24 cellular contexts compared by ENCODE assay signal in the genomic region with DNA sequence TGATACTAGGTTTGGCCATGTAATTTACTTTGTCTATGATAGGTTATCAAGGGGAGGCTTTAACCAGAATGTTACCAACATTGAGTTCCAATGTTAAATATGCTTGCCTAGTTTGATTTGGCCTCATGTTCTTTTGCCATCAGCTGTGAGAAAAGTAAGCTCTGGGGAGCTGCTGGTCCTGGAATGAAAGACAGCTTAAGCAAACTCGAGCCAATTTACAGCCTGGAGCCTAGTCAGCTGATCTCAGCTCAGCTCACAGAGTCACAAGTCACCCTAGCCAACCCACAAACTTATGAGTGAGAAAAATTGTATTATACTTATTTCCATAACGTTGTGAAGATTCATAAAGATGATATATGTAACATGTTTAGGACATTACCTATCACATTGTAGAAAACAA.
DNase-seq lines count a peak whose midpoint lies in the region; ATAC-seq and TF ChIP-seq lines count a peak whose summit lies in the region.
"Had no signal": no experiment of that assay in that cellular context is flagged by ENCODE, and none has a peak within 500 bp of the region (broad histone marks: within the 10 kb centered on the region; RNA-seq: fewer than 3 reads in every experiment).

No MANE protein-coding gene starts in this region.

- intact Hi-C loops in Caco-2 (cut with micrococcal nuclease; ENCODE audit: unreplicated experiment) (no loop called here), body of pancreas (cut with DNase I) (no loop called here)
- intact Hi-C loops in activated T-helper 1 cell treated with anti-CD3 and anti-CD28 coated beads, Interleukin-12 subunit alpha, Interleukin-12 subunit beta, Interleukin-2, Interleukin-4 antibody, amounts not matched to agents 30 ng/mL and 10 ng/mL and 1 ng/mL, durations not matched to agents 14 hours and 24 hours and 36 hours (cut with micrococcal nuclease): no loop called here

- H3K79me2 ChIP-seq in hepatocyte: no peaks in the 10 kb centered on the region

- ATAC-seq in body of pancreas: peak; percentile 89
- no peak for ATAC-seq in GM19455 (IDR thresholded peaks at IDR 0.05; ENCODE audit: unreplicated experiment)
- ATAC-seq in foreskin keratinocyte: no peak
- ATAC-seq: A549 had no signal

- H3K9me3 Mint-ChIP-seq in Caco-2 (ENCODE audit: unreplicated experiment): peaks cover 17% of the 10 kb centered on the region
- H3K9me3 Mint-ChIP-seq in activated T-helper 1 cell treated with anti-CD3 and anti-CD28 coated beads, Interleukin-12 subunit alpha, Interleukin-12 subunit beta, Interleukin-2, Interleukin-4 antibody, amounts not matched to agents 30 ng/mL and 10 ng/mL and 1 ng/mL, durations not matched to agents 14 hours and 24 hours and 36 hours: peaks cover 14% of the 10 kb centered on the region
- H3K9me3 Mint-ChIP-seq in activated CD4-positive, alpha-beta T cell treated with anti-CD3 and anti-CD28 coated beads, Interleukin-2, amount 10 ng/mL, durations not matched to agents 7 days and 5 days: peaks cover 6% of the 10 kb centered on the region

- no peaks in the 10 kb centered on the region for H3K9me2 ChIP-seq in hepatocyte (replicated peaks; ENCODE audit: insufficient read depth)

- H3K9me3 ChIP-seq in Caco-2 (no peaks in the 10 kb centered on the region), body of pancreas (peaks cover 0 to 5% (median 0%) of the 10 kb centered on the region in 3 donors), hepatocyte (ENCODE audit: low read depth) (no peaks in the 10 kb centered on the region)
- H3K9me3 ChIP-seq: A549, BE2C had no signal

- H3K36me3 ChIP-seq in Caco-2 (ENCODE audit: control insufficient read depth, insufficient read depth, low read length): no peaks in the 10 kb centered on the region
- no peaks in the 10 kb centered on the region for H3K36me3 ChIP-seq in body of pancreas (replicated peaks in 1 of 2; ENCODE audit: insufficient read depth in 1 of 2, low read depth in 2 of 2)
- H3K36me3 ChIP-seq in hepatocyte (replicated peaks; ENCODE audit: insufficient read depth, low read depth): no peaks in the 10 kb centered on the region
- H3K36me3 ChIP-seq: BE2C; BLaER1 treated with 17β-estradiol and CSF1 and Interleukin-3, amounts not matched to agents 10 nM and 100 nM; HAP-1 had no signal

- 15 to 25% methylated on average over 2 of the region's 2 CpGs for WGBS in body of pancreas, 2 donors
- 52% methylated on average over 2 of the region's 2 CpGs for WGBS in hepatocyte (ENCODE audit: low lambda C conversion rate, missing lambda C conversion rate)

- CTCF ChIA-PET in Caco-2 (lab: Charles Lee): no interaction called here
- CTCF ChIA-PET in activated CD4-positive, alpha-beta T cell treated with anti-CD3 and anti-CD28 coated beads, Interleukin-2, amount 10 ng/mL, durations not matched to agents 7 days and 5 days (lab: Charles Lee): no interaction called here

- H3K27me3 ChIP-seq in Caco-2 (replicated peaks; ENCODE audit: control insufficient read depth, insufficient read depth, low read length) (no peaks in the 10 kb centered on the region), body of pancreas (no peaks in the 10 kb centered on the region), hepatocyte (no peaks in the 10 kb centered on the region), foreskin keratinocyte (no peaks in the 10 kb centered on the region)
- H3K27me3 ChIP-seq: BE2C; BLaER1 treated with 17β-estradiol and CSF1 and Interleukin-3, amounts not matched to agents 10 nM and 100 nM had no signal

- DNase-seq in Caco-2: no peak
- peak; percentile 4 to 51 for DNase-seq in NCI-H446 (lab: John Stamatoyannopoulos, UW)
- peak; percentile 34 to 66 (median 55) for DNase-seq in body of pancreas
- peak; percentile 8 for DNase-seq in hepatocyte (ENCODE audit: low spot score)
- DNase-seq in activated T-helper 1 cell treated with anti-CD3 and anti-CD28 coated beads, Interleukin-12 subunit alpha, Interleukin-12 subunit beta, Interleukin-2, Interleukin-4 antibody, amounts not matched to agents 30 ng/mL and 10 ng/mL and 1 ng/mL, durations not matched to agents 14 hours and 24 hours and 36 hours (ENCODE audit: low spot score): no peak
- DNase-seq in activated CD4-positive, alpha-beta T cell treated with anti-CD3 and anti-CD28 coated beads, Interleukin-2, amount 10 ng/mL, durations not matched to agents 7 days and 5 days: no peak
- DNase-seq in foreskin keratinocyte: no peak
- DNase-seq: 8988T; ACHN; AML-193; BE2C; Calu3; CD4-positive, alpha-beta T cell; CD8-positive, alpha-beta memory T cell; DMS53; DMS79 treated with DMSO at 0.1 percent for 48 hours; GF-D8; GOT3; HFFc6 had no signal

- TF ChIP-seq POLR2A in body of pancreas (IDR thresholded peaks at IDR 0.05): no peak

- H3K4me1 ChIP-seq in Caco-2 (peaks cover 23% of the 10 kb centered on the region), body of pancreas (peaks cover 23% of the 10 kb centered on the region), hepatocyte (ENCODE audit: insufficient read depth) (peaks cover 8% of the 10 kb centered on the region), foreskin keratinocyte (no peaks in the 10 kb centered on the region)
- H3K4me1 ChIP-seq: A549; BLaER1 treated with 17β-estradiol and CSF1 and Interleukin-3, amounts not matched to agents 10 nM and 100 nM; HAP-1 had no signal

- TF ChIP-seq CTCF in Caco-2 (IDR thresholded peaks at IDR 0.05; ENCODE audit: insufficient read depth in 1 of 2, low read depth in 1 of 2, low read length in 1 of 2, severe bottlenecking in 1 of 2, unreplicated experiment in 1 of 2) (no peak), body of pancreas (IDR thresholded peaks at IDR 0.05) (no peak), hepatocyte (IDR thresholded peaks at IDR 0.05; ENCODE audit: poor library complexity) (no peak), foreskin keratinocyte (conservative IDR thresholded peaks at IDR 0.05) (no peak)

- no peak overlapping the region for H2AFZ ChIP-seq in hepatocyte

- H3K36me3 Mint-ChIP-seq in Caco-2 (ENCODE audit: insufficient read depth, unreplicated experiment): peaks cover 8% of the 10 kb centered on the region
- no peaks in the 10 kb centered on the region for H3K36me3 Mint-ChIP-seq in activated T-helper 1 cell treated with anti-CD3 and anti-CD28 coated beads, Interleukin-12 subunit alpha, Interleukin-12 subunit beta, Interleukin-2, Interleukin-4 antibody, amounts not matched to agents 30 ng/mL and 10 ng/mL and 1 ng/mL, durations not matched to agents 14 hours and 24 hours and 36 hours (ENCODE audit: low read depth)
- no peaks in the 10 kb centered on the region for H3K36me3 Mint-ChIP-seq in activated CD4-positive, alpha-beta T cell treated with anti-CD3 and anti-CD28 coated beads, Interleukin-2, amount 10 ng/mL, durations not matched to agents 7 days and 5 days (ENCODE audit: low read depth)
- H3K36me3 Mint-ChIP-seq: CD14-positive monocyte; CD8-positive, alpha-beta memory T cell had no signal

- H3K27ac ChIP-seq in body of pancreas: peak overlapping the region in 1 of 4 donors; percentile 6
- H3K27ac ChIP-seq in hepatocyte: peak overlapping the region; percentile 3
- H3K27ac ChIP-seq in foreskin keratinocyte: no peak overlapping the region
- H3K27ac ChIP-seq: A549; BLaER1 treated with 17β-estradiol and CSF1 and Interleukin-3, amounts not matched to agents 10 nM and 100 nM had no signal

- POLR2A ChIA-PET in Caco-2 (lab: Charles Lee): no interaction called here
- POLR2A ChIA-PET in activated CD4-positive, alpha-beta T cell treated with anti-CD3 and anti-CD28 coated beads, Interleukin-2, amount 10 ng/mL, durations not matched to agents 7 days and 5 days (lab: Charles Lee): no interaction called here

- no TSS peak for BruUV-seq in Caco-2 (replicated peaks; lab: Mats Ljungman, UMichigan)

- peaks cover 9% of the 10 kb centered on the region for H3K4me1 Mint-ChIP-seq in Caco-2 (ENCODE audit: low read depth, unreplicated experiment)
- no peaks in the 10 kb centered on the region for H3K4me1 Mint-ChIP-seq in activated T-helper 1 cell treated with anti-CD3 and anti-CD28 coated beads, Interleukin-12 subunit alpha, Interleukin-12 subunit beta, Interleukin-2, Interleukin-4 antibody, amounts not matched to agents 30 ng/mL and 10 ng/mL and 1 ng/mL, durations not matched to agents 14 hours and 24 hours and 36 hours (ENCODE audit: low read depth)
- H3K4me1 Mint-ChIP-seq in activated CD4-positive, alpha-beta T cell treated with anti-CD3 and anti-CD28 coated beads, Interleukin-2, amount 10 ng/mL, durations not matched to agents 7 days and 5 days: no peaks in the 10 kb centered on the region
- H3K4me1 Mint-ChIP-seq: CD14-positive monocyte; CD8-positive, alpha-beta memory T cell had no signal

- H3K4me3 Mint-ChIP-seq in Caco-2 (ENCODE audit: unreplicated experiment): no peak overlapping the region
- H3K4me3 Mint-ChIP-seq in activated T-helper 1 cell treated with anti-CD3 and anti-CD28 coated beads, Interleukin-12 subunit alpha, Interleukin-12 subunit beta, Interleukin-2, Interleukin-4 antibody, amounts not matched to agents 30 ng/mL and 10 ng/mL and 1 ng/mL, durations not matched to agents 14 hours and 24 hours and 36 hours: no peak overlapping the region
- no peak overlapping the region for H3K4me3 Mint-ChIP-seq in activated CD4-positive, alpha-beta T cell treated with anti-CD3 and anti-CD28 coated beads, Interleukin-2, amount 10 ng/mL, durations not matched to agents 7 days and 5 days
- H3K4me3 Mint-ChIP-seq: CD14-positive monocyte; CD4-positive, alpha-beta T cell; CD8-positive, alpha-beta memory T cell; HFFc6 had no signal

- H3K4me3 ChIP-seq in Caco-2 (ENCODE audit: low read depth, low read length): no peak overlapping the region
- no peak overlapping the region for H3K4me3 ChIP-seq in body of pancreas
- H3K4me3 ChIP-seq in hepatocyte: no peak overlapping the region
- H3K4me3 ChIP-seq: A549; BLaER1 treated with 17β-estradiol and CSF1 and Interleukin-3, amounts not matched to agents 10 nM and 100 nM; HAP-1 had no signal

- no peaks in the 10 kb centered on the region for H4K20me1 ChIP-seq in hepatocyte (ENCODE audit: insufficient read depth, poor library complexity, severe bottlenecking)
- H4K20me1 ChIP-seq: BLaER1 treated with 17β-estradiol and CSF1 and Interleukin-3, amounts not matched to agents 10 nM and 100 nM had no signal

- H3K27me3 Mint-ChIP-seq in Caco-2 (ENCODE audit: insufficient read depth, unreplicated experiment): no peaks in the 10 kb centered on the region
- no peaks in the 10 kb centered on the region for H3K27me3 Mint-ChIP-seq in activated T-helper 1 cell treated with anti-CD3 and anti-CD28 coated beads, Interleukin-12 subunit alpha, Interleukin-12 subunit beta, Interleukin-2, Interleukin-4 antibody, amounts not matched to agents 30 ng/mL and 10 ng/mL and 1 ng/mL, durations not matched to agents 14 hours and 24 hours and 36 hours (ENCODE audit: insufficient read depth)
- no peaks in the 10 kb centered on the region for H3K27me3 Mint-ChIP-seq in activated CD4-positive, alpha-beta T cell treated with anti-CD3 and anti-CD28 coated beads, Interleukin-2, amount 10 ng/mL, durations not matched to agents 7 days and 5 days
- H3K27me3 Mint-ChIP-seq: CD4-positive, alpha-beta T cell; CD8-positive, alpha-beta memory T cell had no signal

- H3K4me2 ChIP-seq in hepatocyte: no peak overlapping the region
- H3K4me2 ChIP-seq: A549; BLaER1 treated with 17β-estradiol and CSF1 and Interleukin-3, amounts not matched to agents 10 nM and 100 nM had no signal

- H3K27ac Mint-ChIP-seq in Caco-2 (ENCODE audit: unreplicated experiment): peak overlapping the region; percentile 59
- H3K27ac Mint-ChIP-seq in activated T-helper 1 cell treated with anti-CD3 and anti-CD28 coated beads, Interleukin-12 subunit alpha, Interleukin-12 subunit beta, Interleukin-2, Interleukin-4 antibody, amounts not matched to agents 30 ng/mL and 10 ng/mL and 1 ng/mL, durations not matched to agents 14 hours and 24 hours and 36 hours: no peak overlapping the region
- no peak overlapping the region for H3K27ac Mint-ChIP-seq in activated CD4-positive, alpha-beta T cell treated with anti-CD3 and anti-CD28 coated beads, Interleukin-2, amount 10 ng/mL, durations not matched to agents 7 days and 5 days
- H3K27ac Mint-ChIP-seq: CD14-positive monocyte; CD4-positive, alpha-beta T cell; CD8-positive, alpha-beta memory T cell; HFFc6 had no signal

Comparison
In these comparisons a context has a peak if more than half of its experiments do, and no peak if none do; other contexts are left out.
1. DNase-seq: peak in NCI-H446 (2 of 2), body of pancreas (4 of 4) and hepatocyte (single experiment); none in Caco-2 (0 of 2), activated T-helper 1 cell treated with anti-CD3 and anti-CD28 coated beads, Interleukin-12 subunit alpha, Interleukin-12 subunit beta, Interleukin-2, Interleukin-4 antibody, amounts not matched to agents 30 ng/mL and 10 ng/mL and 1 ng/mL, durations not matched to agents 14 hours and 24 hours and 36 hours (single experiment), activated CD4-positive, alpha-beta T cell treated with anti-CD3 and anti-CD28 coated beads, Interleukin-2, amount 10 ng/mL, durations not matched to agents 7 days and 5 days (single experiment) and foreskin keratinocyte (0 of 2).